Comparison of ENCODE assay signal across 8 cellular contexts in genomic region chr13:51614350-51614786, GRCh38. TPM values are rescaled to one million over a fixed set of nuclear protein-coding genes. Genes with fewer than 3 reads are reported as not detected.
A peak's percentile ranks its signal among the peaks of the same experiment; 100 is the strongest.
DNase-seq lines count a peak whose midpoint lies in the region; ATAC-seq, FAIRE-seq and TF ChIP-seq lines count a peak whose summit lies in the region.

No MANE protein-coding gene starts in this region.

- ATAC-seq in HG03439 (IDR thresholded peaks at IDR 0.05; ENCODE audit: unreplicated experiment) (peak; percentile 94), upper lobe of right lung (peak; percentile 86)

- peak overlapping the region; percentile 87 to 94 (median 92) for H3K27ac Mint-ChIP-seq in CD14-positive monocyte
- peak overlapping the region; percentile 76 to 94 (median 84) for H3K27ac Mint-ChIP-seq in brain
- H3K27ac Mint-ChIP-seq in nephron = peak overlapping the region in 2 of 3 experiments; percentile 44 to 45

- H3K9me3 ChIP-seq in upper lobe of right lung = no peaks in the 10 kb centered on the region

- peaks cover 12% of the 10 kb centered on the region for H3K4me1 ChIP-seq in upper lobe of right lung

- intact Hi-C loops in CD14-positive monocyte (cut with micrococcal nuclease) = no loop called here
- intact Hi-C loops in upper lobe of right lung (cut with DNase I) = no loop called here

- H3K4me1 Mint-ChIP-seq in CD14-positive monocyte = peaks cover 42% of the 10 kb centered on the region
- H3K4me1 Mint-ChIP-seq in brain = peaks cover 48% of the 10 kb centered on the region
- H3K4me1 Mint-ChIP-seq in nephron = peaks cover 26% of the 10 kb centered on the region

- FAIRE-seq in GM19239 (lab: Jason Lieb, UNC) = peak; percentile 93

- no peaks in the 10 kb centered on the region for H3K27me3 ChIP-seq in upper lobe of right lung

- H3K27ac ChIP-seq in upper lobe of right lung = peak overlapping the region; percentile 14

- no peak for TF ChIP-seq CTCF in CD14-positive monocyte (IDR thresholded peaks at IDR 0.05)
- no peak for TF ChIP-seq CTCF in brain (conservative IDR thresholded peaks at IDR 0.05)
- no peak for TF ChIP-seq CTCF in nephron (IDR thresholded peaks at IDR 0.05; ENCODE audit: unreplicated experiment in 3 of 3)
- no peak for TF ChIP-seq CTCF in upper lobe of right lung (IDR thresholded peaks at IDR 0.05)

- H3K4me3 Mint-ChIP-seq in CD14-positive monocyte (peak overlapping the region; percentile 65 to 77), brain (peak overlapping the region in 4 of 5 experiments; percentile 40 to 75 (median 52)), nephron (peak overlapping the region in 2 of 3 experiments; percentile 13 to 45)

- H3K9me3 Mint-ChIP-seq in CD14-positive monocyte (peaks cover 0 to 1% (median 0%) of the 10 kb centered on the region in 7 donors), brain (no peaks in the 10 kb centered on the region), nephron (no peaks in the 10 kb centered on the region)

- peak; percentile 53 for DNase-seq in CD14-positive monocyte (ENCODE audit: low spot score)
- peak; percentile 35 for DNase-seq in GM19239 (ENCODE audit: insufficient read length, low spot score)
- DNase-seq in SW480 (ENCODE audit: low spot score) = peak; percentile 67
- no peak for DNase-seq in upper lobe of right lung
- DNase-seq in DMS79 treated with DMSO at 0.1 percent for 48 hours (lab: John Stamatoyannopoulos, UW) = no peak

- H3K36me3 ChIP-seq in upper lobe of right lung = no peaks in the 10 kb centered on the region

- no peaks in the 10 kb centered on the region for H3K27me3 Mint-ChIP-seq in CD14-positive monocyte (ENCODE audit: low read depth in 3 of 3)
- H3K27me3 Mint-ChIP-seq in brain = no peaks in the 10 kb centered on the region
- H3K27me3 Mint-ChIP-seq in nephron (ENCODE audit: low read depth) = no peaks in the 10 kb centered on the region

- peak overlapping the region; percentile 17 for H3K4me3 ChIP-seq in upper lobe of right lung

- H3K36me3 Mint-ChIP-seq in CD14-positive monocyte (peaks cover 3 to 18% of the 10 kb centered on the region in 2 donors), brain (peaks cover 4% of the 10 kb centered on the region), nephron (ENCODE audit: low read depth) (no peaks in the 10 kb centered on the region)

RNA-seq across cellular contexts. Expression of gene WDFY2, which starts 30.1 kb away (rescaled TPM):
- polyA plus RNA-seq in CD14-positive monocyte (1 to 10 TPM; 6.5 to 9.1 TPM), brain (ENCODE audit: insufficient read depth, low read depth, low replicate concordance) (2.8 TPM)
- total RNA-seq in upper lobe of right lung = 13.1 TPM

Comparison
In these comparisons a context has a peak if more than half of its experiments do, and no peak if none do; other contexts are left out.
1. DNase-seq: peak in CD14-positive monocyte (single experiment), GM19239 (single experiment) and SW480 (single experiment); none in upper lobe of right lung (single experiment) and DMS79 treated with DMSO at 0.1 percent for 48 hours (single experiment).
2. Peak in every context shown above with its lines, with median percentiles within 50 percentile points of each other: H3K27ac Mint-ChIP-seq and H3K4me3 Mint-ChIP-seq.